In genomic region chr2:219521066-219521880, GRCh38 we compare ENCODE assay signal across 8 cellular contexts. TPM values are rescaled to one million over a fixed set of nuclear protein-coding genes. Genes with fewer than 3 reads are reported as not detected.
DNase-seq lines count a peak whose midpoint lies in the region; ATAC-seq lines count a peak whose summit lies in the region.

No MANE protein-coding gene starts in this region.

- no peak overlapping the region for H4K91ac ChIP-seq in mesenchymal stem cell (ENCODE audit: low read length)

- H3K27me3 Mint-ChIP-seq in activated naive CD4-positive, alpha-beta T cell treated with anti-CD3 and anti-CD28 coated beads, Interleukin-2, amount 50 U/mL, for 24 hours: peaks cover 51% of the 10 kb centered on the region

- H3K79me1 ChIP-seq in mesenchymal stem cell (replicated peaks; ENCODE audit: low read length, poor library complexity, severe bottlenecking): no peaks in the 10 kb centered on the region

- H3K9me3 ChIP-seq in mesenchymal stem cell (ENCODE audit: control insufficient read depth, low read length): no peaks in the 10 kb centered on the region

- H3K4me3 Mint-ChIP-seq in activated naive CD4-positive, alpha-beta T cell treated with anti-CD3 and anti-CD28 coated beads, Interleukin-2, amount 50 U/mL, for 24 hours: peak overlapping the region; percentile 37

- H3K4me2 ChIP-seq in mesenchymal stem cell (ENCODE audit: low read length, poor library complexity, severe bottlenecking): no peak overlapping the region

- H3K36me3 ChIP-seq in mesenchymal stem cell (ENCODE audit: control insufficient read depth in 1 of 2, insufficient read depth in 2 of 2, low read depth in 1 of 2, low read length in 2 of 2): no peaks in the 10 kb centered on the region

- WGBS in mesenchymal stem cell: 2% methylated on average over 12 of the region's 14 CpGs

- peak overlapping the region in 1 of 2 experiments; percentile 31 for H3K4me3 ChIP-seq in mesenchymal stem cell (ENCODE audit: insufficient read depth in 1 of 2, low read depth in 1 of 2, low read length in 2 of 2)

- DNase-seq in activated naive CD4-positive, alpha-beta T cell treated with Interleukin-2 at 50 U/mL for 16 hours: no peak
- DNase-seq in NCI-H2227 (lab: John Stamatoyannopoulos, UW; ENCODE audit: unreplicated experiment) (peak; percentile 65), cerebellar cortex (ENCODE audit: low spot score) (peak; percentile 76), mesenchymal stem cell (peak; percentile 65), medulla oblongata (ENCODE audit: extremely low spot score) (no peak)

- no peaks in the 10 kb centered on the region for H3K9me3 Mint-ChIP-seq in activated naive CD4-positive, alpha-beta T cell treated with anti-CD3 and anti-CD28 coated beads, Interleukin-2, amount 50 U/mL, for 24 hours

- H3K18ac ChIP-seq in mesenchymal stem cell (ENCODE audit: low read depth in 1 of 2, low read length in 2 of 2): peak overlapping the region; percentile 2 to 61

- H3K4ac ChIP-seq in mesenchymal stem cell (ENCODE audit: low read depth in 1 of 2, low read length in 2 of 2): no peak overlapping the region

- H2AFZ ChIP-seq in mesenchymal stem cell (ENCODE audit: low read depth, low read length): no peak overlapping the region

- H2BK5ac ChIP-seq in mesenchymal stem cell (ENCODE audit: low read depth, low read length, poor library complexity, severe bottlenecking): no peak overlapping the region

- H3K36me3 Mint-ChIP-seq in activated naive CD4-positive, alpha-beta T cell treated with anti-CD3 and anti-CD28 coated beads, Interleukin-2, amount 50 U/mL, for 24 hours: no peaks in the 10 kb centered on the region

- H3K23ac ChIP-seq in mesenchymal stem cell (ENCODE audit: low read length in 2 of 2): no peak overlapping the region

- H3K27ac Mint-ChIP-seq in activated naive CD4-positive, alpha-beta T cell treated with anti-CD3 and anti-CD28 coated beads, Interleukin-2, amount 50 U/mL, for 24 hours: no peak overlapping the region

- no peak overlapping the region for H3K27ac ChIP-seq in mesenchymal stem cell (ENCODE audit: low read length, poor library complexity, severe bottlenecking)

- no peak overlapping the region for H2BK15ac ChIP-seq in mesenchymal stem cell (ENCODE audit: low read depth, poor library complexity, severe bottlenecking)

- peak overlapping the region; percentile 71 for H3K9ac ChIP-seq in mesenchymal stem cell (ENCODE audit: low read length)

- ATAC-seq in GM18873 (IDR thresholded peaks at IDR 0.05; ENCODE audit: low FRiP score, unreplicated experiment) (no peak), GM19035 (IDR thresholded peaks at IDR 0.05; ENCODE audit: unreplicated experiment) (no peak)

- H2AK5ac ChIP-seq in mesenchymal stem cell (ENCODE audit: low read length, severe bottlenecking): no peak overlapping the region

- no peak overlapping the region for H2BK120ac ChIP-seq in mesenchymal stem cell (ENCODE audit: low read depth, low read length)

- peak overlapping the region in 1 of 2 experiments; percentile 82 for H2BK12ac ChIP-seq in mesenchymal stem cell (ENCODE audit: low read length in 2 of 2)

- no peak overlapping the region for H3K14ac ChIP-seq in mesenchymal stem cell (ENCODE audit: low read length in 2 of 2)

- peaks cover 32% of the 10 kb centered on the region for H3K4me1 ChIP-seq in mesenchymal stem cell (ENCODE audit: control insufficient read depth, insufficient read depth, low read depth, low read length)

- peaks cover 25 to 31% of the 10 kb centered on the region in 2 experiments for H3K27me3 ChIP-seq in mesenchymal stem cell (ENCODE audit: control insufficient read depth in 1 of 2, insufficient read depth in 1 of 2, low read length in 2 of 2)

- H4K8ac ChIP-seq in mesenchymal stem cell (ENCODE audit: low read length): no peak overlapping the region

- peaks cover 17% of the 10 kb centered on the region for H3K4me1 Mint-ChIP-seq in activated naive CD4-positive, alpha-beta T cell treated with anti-CD3 and anti-CD28 coated beads, Interleukin-2, amount 50 U/mL, for 24 hours

RNA-seq across cellular contexts. Expression of gene ASIC4, which starts 7.0 kb away (rescaled TPM):
- not detected for polyA plus RNA-seq in mesenchymal stem cell (2013, experiment 1 of 2)
- polyA plus RNA-seq in mesenchymal stem cell (2013, experiment 2 of 2): not detected

RNA-seq across cellular contexts. Expression of gene CHPF, which starts 22.3 kb away (rescaled TPM):
- 134 TPM for polyA plus RNA-seq in mesenchymal stem cell (2013, experiment 1 of 2)
- 133 TPM for polyA plus RNA-seq in mesenchymal stem cell (2013, experiment 2 of 2)

RNA-seq across cellular contexts. Expression of gene TMEM198, which starts 22.6 kb away (rescaled TPM):
- polyA plus RNA-seq in mesenchymal stem cell (2013, experiment 1 of 2): 1.5 TPM
- 1.3 TPM for polyA plus RNA-seq in mesenchymal stem cell (2013, experiment 2 of 2)

RNA-seq across cellular contexts. Expression of gene GMPPA, which starts 22.6 kb away (rescaled TPM):
- polyA plus RNA-seq in mesenchymal stem cell (2013, experiment 1 of 2): 41.8 TPM
- 41.6 TPM for polyA plus RNA-seq in mesenchymal stem cell (2013, experiment 2 of 2)

RNA-seq across cellular contexts. Expression of gene OBSL1, which starts 50.1 kb away (rescaled TPM):
- 19.4 TPM for polyA plus RNA-seq in mesenchymal stem cell (2013, experiment 1 of 2)
- 20.0 TPM for polyA plus RNA-seq in mesenchymal stem cell (2013, experiment 2 of 2)

Comparison
In these comparisons a context has a peak if more than half of its experiments do, and no peak if none do; other contexts are left out.
1. DNase-seq: peak in NCI-H2227 (single experiment), cerebellar cortex (single experiment) and mesenchymal stem cell (single experiment); none in activated naive CD4-positive, alpha-beta T cell treated with Interleukin-2 at 50 U/mL for 16 hours (single experiment) and medulla oblongata (single experiment).